In the genomic region with DNA sequence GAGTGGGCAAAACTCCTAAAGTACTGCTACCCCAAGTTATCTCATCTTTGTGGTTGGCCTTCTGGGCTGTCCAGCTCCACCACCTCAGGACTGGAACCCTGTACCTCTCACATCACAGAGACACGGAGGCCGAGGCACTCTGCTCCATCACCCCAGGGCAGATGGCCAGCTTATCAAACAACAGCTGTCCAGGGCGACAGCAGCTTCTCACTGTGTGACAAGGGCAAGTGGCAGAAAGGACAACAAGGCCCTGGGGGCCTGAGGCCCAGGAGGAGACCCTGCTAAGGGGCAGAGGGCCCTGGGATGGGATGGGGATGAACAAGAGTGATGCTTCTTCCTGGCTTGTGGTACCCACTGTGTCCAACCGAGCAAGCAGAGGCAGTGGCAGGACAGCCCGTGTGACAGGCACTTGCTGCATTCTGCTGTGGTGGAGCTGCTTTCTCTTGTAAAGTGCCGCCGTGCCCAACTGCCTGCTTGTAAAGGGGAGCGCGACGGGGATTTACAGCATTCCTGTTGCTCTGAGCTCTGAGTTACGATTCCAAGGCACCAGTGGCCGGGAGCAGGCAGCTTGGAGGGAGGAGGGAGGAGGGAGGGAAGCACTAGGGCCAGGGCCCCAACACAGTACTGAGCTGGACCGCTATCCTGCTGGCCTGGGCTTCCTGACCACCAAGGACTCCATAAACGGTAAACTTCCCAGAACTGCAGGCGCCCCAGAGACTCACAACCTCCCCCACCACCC, we compare ENCODE assay signal across 12 cellular contexts.
A peak's percentile ranks its signal among the peaks of the same experiment; 100 is the strongest.
DNase-seq lines count a peak whose midpoint lies in the region; ATAC-seq and TF ChIP-seq lines count a peak whose summit lies in the region.
"Had no signal": no experiment of that assay in that cellular context is flagged by ENCODE, and none has a peak within 500 bp of the region (broad histone marks: within the 10 kb centered on the region; RNA-seq: fewer than 3 reads in every experiment).

No MANE protein-coding gene starts in this region.

- H3K9ac ChIP-seq in stomach smooth muscle (ENCODE audit: low read length in 2 of 2), result peak overlapping the region in 1 of 2 donors; percentile 51

- H3K9me3 ChIP-seq in stomach smooth muscle (ENCODE audit: control insufficient read depth in 2 of 2, low read length in 2 of 2), result no peaks in the 10 kb centered on the region
- H3K9me3 ChIP-seq: Caco-2, suprapubic skin had no signal

- peaks cover 32% of the 10 kb centered on the region for H3K4me1 ChIP-seq in stomach smooth muscle (ENCODE audit: control insufficient read depth, insufficient read depth, low read length)
- H3K4me1 ChIP-seq: Caco-2 had no signal

- H3K27me3 ChIP-seq in layer of hippocampus (ENCODE audit: control insufficient read depth, insufficient read depth, low read length) (no peaks in the 10 kb centered on the region), stomach smooth muscle (ENCODE audit: control insufficient read depth in 1 of 2, insufficient read depth in 2 of 2, low read length in 2 of 2) (no peaks in the 10 kb centered on the region)
- H3K27me3 ChIP-seq: suprapubic skin had no signal

- peaks cover 0 to 2% of the 10 kb centered on the region in 2 donors for H3K36me3 ChIP-seq in stomach smooth muscle (ENCODE audit: control insufficient read depth in 2 of 2, insufficient read depth in 2 of 2, low read length in 2 of 2)
- H3K36me3 ChIP-seq: suprapubic skin had no signal

- no peak for TF ChIP-seq CTCF in choroid plexus epithelial cell (conservative IDR thresholded peaks at IDR 0.05; ENCODE audit: low read depth, low read length)

- DNase-seq in NCI-H524 treated with DMSO at 0.1 percent for 48 hours (lab: John Stamatoyannopoulos, UW) (peak; percentile 18), choroid plexus epithelial cell (ENCODE audit: low read depth) (peak; percentile 48), putamen (ENCODE audit: low spot score) (no peak), NOMO-1 treated with dmso at 0.1 percent for 144 hours (lab: John Stamatoyannopoulos, UW; ENCODE audit: unreplicated experiment) (no peak), SHP77 (lab: John Stamatoyannopoulos, UW) (no peak)
- DNase-seq: Caco-2; effector memory CD8-positive, alpha-beta T cell; RPMI8226 had no signal

- H3K27ac ChIP-seq in layer of hippocampus (ENCODE audit: low read depth, low read length) (peak overlapping the region; percentile 97), stomach smooth muscle (ENCODE audit: low read length) (peak overlapping the region; percentile 49)
- H3K27ac ChIP-seq: suprapubic skin had no signal

- no peak for ATAC-seq in GM21529 (IDR thresholded peaks at IDR 0.05; ENCODE audit: unreplicated experiment)
- ATAC-seq: effector memory CD8-positive, alpha-beta T cell had no signal

- H3K4me3 ChIP-seq in choroid plexus epithelial cell (ENCODE audit: low read depth, low read length), result no peak overlapping the region
- peak overlapping the region in 1 of 2 donors; percentile 35 for H3K4me3 ChIP-seq in stomach smooth muscle (ENCODE audit: low read length in 2 of 2)
- H3K4me3 ChIP-seq: suprapubic skin had no signal

Comparison
In these comparisons a context has a peak if more than half of its experiments do, and no peak if none do; other contexts are left out.
1. DNase-seq: peak in NCI-H524 treated with DMSO at 0.1 percent for 48 hours (single experiment) and choroid plexus epithelial cell (single experiment); none in putamen (single experiment), NOMO-1 treated with dmso at 0.1 percent for 144 hours (single experiment) and SHP77 (0 of 2).